Comparison of ENCODE assay signal across 29 cellular contexts in genomic region chr2:88334418-88334817, GRCh38.
DNase-seq lines count a peak whose midpoint lies in the region; ATAC-seq, FAIRE-seq and TF ChIP-seq lines count a peak whose summit lies in the region.
"Had no signal": no experiment of that assay in that cellular context is flagged by ENCODE, and none has a peak within 500 bp of the region (broad histone marks: within the 10 kb centered on the region; RNA-seq: fewer than 3 reads in every experiment).

No MANE protein-coding gene starts in this region.

- H3K9ac ChIP-seq in HepG2 (ENCODE audit: insufficient read depth, low read depth, low read length) = no peak overlapping the region
- H3K9ac ChIP-seq: BLaER1; BLaER1 treated with 17β-estradiol and CSF1 and Interleukin-3, amounts not matched to agents 10 nM and 100 nM had no signal

- POLR2A ChIA-PET in HepG2 (lab: Yijun Ruan, JAX) = no interaction called here

- H3K27ac ChIP-seq in HepG2 (ENCODE audit: extremely low read length, insufficient read depth, low read length) (no peak overlapping the region), right lobe of liver (no peak overlapping the region)
- H3K27ac ChIP-seq: 22Rv1; A549; BLaER1; BLaER1 treated with 17β-estradiol and CSF1 and Interleukin-3, amounts not matched to agents 10 nM and 100 nM; C4-2B had no signal

- H4K20me1 ChIP-seq in HepG2 (ENCODE audit: insufficient read depth, low read length) = no peaks in the 10 kb centered on the region
- H4K20me1 ChIP-seq: BLaER1; BLaER1 treated with 17β-estradiol and CSF1 and Interleukin-3, amounts not matched to agents 10 nM and 100 nM had no signal

- no peaks in the 10 kb centered on the region for H3K79me2 ChIP-seq in HepG2 (ENCODE audit: insufficient read depth, low read length)

- TF ChIP-seq EP300 in HepG2 (IDR thresholded peaks at IDR 0.05; ENCODE audit: low read depth in 2 of 2, low read length in 2 of 2) = no peak
- no peak for TF ChIP-seq EP300 in HepG2 (CRISPR knock-in tag; IDR thresholded peaks at IDR 0.05; ENCODE audit: borderline replicate concordance)

- 10% methylated on average over 3 of the region's 3 CpGs for WGBS in HepG2 (ENCODE audit: low lambda C conversion rate)
- WGBS in right lobe of liver (ENCODE audit: insufficient coverage, low coverage, low lambda C conversion rate, missing lambda C conversion rate) = 96% methylated on average over 3 of the region's 3 CpGs

- TF ChIP-seq CTCF in HepG2 (CRISPR knock-in tag; IDR thresholded peaks at IDR 0.05) (no peak), right lobe of liver (IDR thresholded peaks at IDR 0.05) (no peak)

- TF ChIP-seq POLR2A in HepG2 (IDR thresholded peaks at IDR 0.05; ENCODE audit: insufficient read depth in 1 of 2, low read depth in 2 of 2, low read length in 2 of 2) = no peak
- no peak for TF ChIP-seq POLR2A in right lobe of liver (IDR thresholded peaks at IDR 0.05)

- peaks cover 0 to 31% of the 10 kb centered on the region in 2 experiments; a peak in 4 of 5 replicates for H3K27me3 ChIP-seq in HepG2 (ENCODE audit: control insufficient read depth in 1 of 2, insufficient read depth in 2 of 2, low read length in 2 of 2)
- no peaks in the 10 kb centered on the region for H3K27me3 ChIP-seq in right lobe of liver
- H3K27me3 ChIP-seq: BE2C; BLaER1; BLaER1 treated with 17β-estradiol and CSF1 and Interleukin-3, amounts not matched to agents 10 nM and 100 nM had no signal

- no peak for TF ChIP-seq RAD21 in HepG2 (CRISPR knock-in tag; IDR thresholded peaks at IDR 0.05)

- in situ Hi-C loops in HepG2 (cut with HindIII; ENCODE audit: extremely low pct_ligation_motif_present, low pct_unique_long_range_greater_than_20kb) = no loop called here

- CTCF ChIA-PET in HepG2 (lab: Yijun Ruan, JAX; ENCODE audit: low intra/inter-chr PET ratio, low total read pairs) = no interaction called here

- BruUV-seq in HepG2 (replicated peaks; lab: Mats Ljungman, UMichigan) = no TSS peak

- DNase-seq in HepG2 (ENCODE audit: low spot score) (no peak), right lobe of liver (no peak)
- DNase-seq: 8988T; ACHN; AML-193; BE2C; C1 segment of cervical spinal cord; Caco-2; Calu3; CD4-positive, alpha-beta memory T cell; CD4-positive, alpha-beta T cell; CD4-positive, CD25-positive, alpha-beta regulatory T cell; CD8-positive, alpha-beta memory T cell; CD8-positive, alpha-beta T cell; COR-L47; DMS 273 treated with DMSO at 0.1 percent for 48 hours; DMS153; DMS53; DMS79; DMS79 treated with DMSO at 0.1 percent for 48 hours; DND-41; EL had no signal

- H2AFZ ChIP-seq in HepG2 (ENCODE audit: low read length) = no peak overlapping the region

- H3K4me1 ChIP-seq in HepG2 (ENCODE audit: insufficient read depth, low read length) (peaks cover 11% of the 10 kb centered on the region; the same call in 1 of the 2 replicates), right lobe of liver (no peaks in the 10 kb centered on the region)
- H3K4me1 ChIP-seq: A549, BE2C, BLaER1 had no signal

- H3K36me3 ChIP-seq in HepG2 (replicated peaks in 1 of 2; ENCODE audit: control insufficient read depth in 1 of 2, insufficient read depth in 2 of 2, low read length in 2 of 2) = no peaks in the 10 kb centered on the region
- H3K36me3 ChIP-seq in right lobe of liver = no peaks in the 10 kb centered on the region
- H3K36me3 ChIP-seq: BE2C; BLaER1; BLaER1 treated with 17β-estradiol and CSF1 and Interleukin-3, amounts not matched to agents 10 nM and 100 nM had no signal

- H3K4me3 ChIP-seq in HepG2 (replicated peaks in 1 of 3; ENCODE audit: insufficient read depth in 1 of 3, low read depth in 2 of 3, low read length in 3 of 3) (no peak overlapping the region), right lobe of liver (no peak overlapping the region)
- H3K4me3 ChIP-seq: A549; BLaER1; BLaER1 treated with 17β-estradiol and CSF1 and Interleukin-3, amounts not matched to agents 10 nM and 100 nM had no signal

- ATAC-seq in HepG2 (no peak), right lobe of liver (no peak)
- ATAC-seq: A549; CD8-positive, alpha-beta T cell had no signal

- intact Hi-C loops in HepG2 (cut with micrococcal nuclease; ENCODE audit: unreplicated experiment) (no loop called here), right lobe of liver (cut with DNase I) (no loop called here)

- H3K9me3 ChIP-seq in HepG2 (ENCODE audit: low read length) (peaks cover 5% of the 10 kb centered on the region; the same call in 1 of the 2 replicates), right lobe of liver (no peaks in the 10 kb centered on the region)
- H3K9me3 ChIP-seq: A549; BE2C; BLaER1; BLaER1 treated with 17β-estradiol and CSF1 and Interleukin-3, amounts not matched to agents 10 nM and 100 nM; Caco-2 had no signal

- H3K4me2 ChIP-seq in HepG2 (ENCODE audit: low read depth, low read length) = no peak overlapping the region
- H3K4me2 ChIP-seq: A549; BLaER1; BLaER1 treated with 17β-estradiol and CSF1 and Interleukin-3, amounts not matched to agents 10 nM and 100 nM had no signal

- FAIRE-seq in HepG2 (lab: Jason Lieb, UNC) = no peak
- FAIRE-seq: A204.1, A549, D721Med had no signal

TF ChIP-seq in HepG2, 621 proteins besides CTCF, POLR2A, EP300 and RAD21:
- TF ChIP-seq PAXIP1 (CRISPR knock-in tag; conservative IDR thresholded peaks at IDR 0.05) = no peak
- TF ChIP-seq ZNF232 (CRISPR knock-in tag; IDR thresholded peaks at IDR 0.05; ENCODE audit: borderline replicate concordance) = no peak
- TF ChIP-seq ZNF343 (CRISPR knock-in tag; IDR thresholded peaks at IDR 0.05) = peak; percentile 98
